8 cellular contexts compared by ENCODE assay signal in genomic region chr7:66654275-66655112, GRCh38. TPM values are rescaled to one million over a fixed set of nuclear protein-coding genes. Genes with fewer than 3 reads are reported as not detected.
DNase-seq lines count a peak whose midpoint lies in the region; ATAC-seq and TF ChIP-seq lines count a peak whose summit lies in the region.

No MANE protein-coding gene starts in this region.

- H3K4me1 Mint-ChIP-seq in IgD-negative memory B cell: peaks cover 12 to 16% (median 14%) of the 10 kb centered on the region in 3 donors

- H3K27ac ChIP-seq in mucosa of rectum (ENCODE audit: low read depth in 2 of 2, low read length in 2 of 2): peak overlapping the region; percentile 99

- no peaks in the 10 kb centered on the region for H3K9me3 Mint-ChIP-seq in IgD-negative memory B cell

- H3K27me3 Mint-ChIP-seq in IgD-negative memory B cell: no peaks in the 10 kb centered on the region

- DNase-seq in DMS153 (lab: John Stamatoyannopoulos, UW) (peak; percentile 95), OCI-M1 (lab: John Stamatoyannopoulos, UW) (peak; percentile 100), erythroblast (lab: John Stamatoyannopoulos, UW) (peak; percentile 99)
- peak; percentile 96 for DNase-seq in activated T-cell treated with anti-CD3 and anti-CD28 coated beads, Interleukin-2, amount 50 U/mL, for 1 hour
- DNase-seq in stimulated activated CD8-positive, alpha-beta memory T cell treated with anti-CD3 and anti-CD28 coated beads, Interleukin-4, amount 100 ng/mL, for 4 hours (ENCODE audit: low read depth in 2 of 2, low spot score in 1 of 2): peak; percentile 92 to 93

- peak; percentile 95 for TF ChIP-seq POLR2A in erythroblast (IDR thresholded peaks at IDR 0.05; ENCODE audit: low read length)

- H3K27ac Mint-ChIP-seq in IgD-negative memory B cell: peak overlapping the region; percentile 89 to 99 (median 95)

- peak overlapping the region; percentile 98 to 99 for H3K9ac ChIP-seq in mucosa of rectum (ENCODE audit: low read depth in 1 of 2, low read length in 2 of 2)

- no peaks in the 10 kb centered on the region for H3K27me3 ChIP-seq in mucosa of rectum (ENCODE audit: control insufficient read depth in 2 of 2, insufficient read depth in 2 of 2, low read length in 2 of 2)

- H3K9me3 ChIP-seq in mucosa of rectum (ENCODE audit: control insufficient read depth in 2 of 2, low read length in 2 of 2): no peaks in the 10 kb centered on the region

- H3K36me3 ChIP-seq in mucosa of rectum (ENCODE audit: control insufficient read depth in 2 of 2, insufficient read depth in 2 of 2, low read length in 2 of 2): no peaks in the 10 kb centered on the region

- H3K4me3 ChIP-seq in mucosa of rectum (ENCODE audit: low read length in 2 of 2): peak overlapping the region; percentile 93 to 94

- peak overlapping the region; percentile 91 to 100 (median 96) for H3K4me3 Mint-ChIP-seq in IgD-negative memory B cell

- ATAC-seq in GM21576 (IDR thresholded peaks at IDR 0.05; ENCODE audit: unreplicated experiment): peak; percentile 87

- no peaks in the 10 kb centered on the region for H3K36me3 Mint-ChIP-seq in IgD-negative memory B cell

- peaks cover 0 to 4% of the 10 kb centered on the region in 2 donors for H3K4me1 ChIP-seq in mucosa of rectum (ENCODE audit: control insufficient read depth in 2 of 2, insufficient read depth in 2 of 2, low read length in 2 of 2)

RNA-seq across cellular contexts. Expression of gene KCTD7, which starts 25.8 kb away (rescaled TPM):
- 15.7 TPM for polyA plus RNA-seq in IgD-negative memory B cell

Comparison
In these comparisons a context has a peak if more than half of its experiments do, and no peak if none do; other contexts are left out.
1. Peak in every context shown above with its lines: DNase-seq, ATAC-seq, H3K4me3 ChIP-seq and H3K27ac ChIP-seq.